23 cellular contexts compared by ENCODE assay signal in the genomic region with DNA sequence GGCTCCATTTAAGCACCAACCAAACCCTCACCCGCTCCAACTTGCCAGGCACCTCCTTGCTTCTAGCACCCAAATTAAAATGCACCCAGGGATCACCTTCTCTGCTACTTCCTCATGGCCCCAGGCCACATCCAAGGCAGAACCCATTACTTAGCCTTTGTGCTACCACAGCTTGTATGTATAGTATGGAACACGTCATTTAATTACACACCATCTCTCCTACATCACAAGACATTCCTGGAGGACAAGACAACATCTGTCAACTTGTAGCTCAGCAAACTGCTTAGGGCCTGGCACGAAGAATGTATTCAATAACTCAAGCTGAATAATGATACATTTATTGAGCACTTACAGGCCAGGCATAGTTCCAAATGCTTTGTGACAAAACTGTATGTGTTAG. TPM values are rescaled to one million over a fixed set of nuclear protein-coding genes. Genes with fewer than 3 reads are reported as not detected.
A peak's percentile ranks its signal among the peaks of the same experiment; 100 is the strongest.
DNase-seq lines count a peak whose midpoint lies in the region; ATAC-seq, FAIRE-seq and TF ChIP-seq lines count a peak whose summit lies in the region.
"Had no signal": no experiment of that assay in that cellular context is flagged by ENCODE, and none has a peak within 500 bp of the region (broad histone marks: within the 10 kb centered on the region; RNA-seq: fewer than 3 reads in every experiment).

No MANE protein-coding gene starts in this region.

- H3K27ac Mint-ChIP-seq in central memory CD8-positive, alpha-beta T cell (ENCODE audit: low read depth): peak overlapping the region; percentile 1

- peaks cover 60% of the 10 kb centered on the region for H3K4me1 ChIP-seq in A673 (ENCODE audit: insufficient read depth, low read length, poor library complexity, severe bottlenecking)
- H3K4me1 ChIP-seq: A549, BE2C, Peyer's patch had no signal

- H3K27me3 ChIP-seq in A673 (replicated peaks; ENCODE audit: insufficient read depth, low read depth, low read length, poor library complexity): no peaks in the 10 kb centered on the region
- H3K27me3 ChIP-seq: BE2C, Peyer's patch had no signal

- intact Hi-C loops in A673 (cut with micrococcal nuclease; ENCODE audit: unreplicated experiment): no loop called here

- CTCF ChIA-PET in A673 (lab: Charles Lee): no interaction called here

- no peak for FAIRE-seq in GM12892 (lab: Jason Lieb, UNC)
- FAIRE-seq: A549, GM12878, H1 had no signal

- peaks cover 8% of the 10 kb centered on the region for H3K36me3 Mint-ChIP-seq in central memory CD8-positive, alpha-beta T cell (ENCODE audit: insufficient read depth)

- no peak overlapping the region for H3K4me3 ChIP-seq in A673 (ENCODE audit: low read depth, low read length, poor library complexity, severe bottlenecking)
- H3K4me3 ChIP-seq: A549, GM12878, Peyer's patch had no signal

- peaks cover 51% of the 10 kb centered on the region for H3K4me1 Mint-ChIP-seq in central memory CD8-positive, alpha-beta T cell

- H3K27ac ChIP-seq in A673 (ENCODE audit: low read depth, low read length, poor library complexity, severe bottlenecking): peak overlapping the region; percentile 95
- H3K27ac ChIP-seq: A549, Peyer's patch had no signal

- TF ChIP-seq POLR2A in GM12892 (IDR thresholded peaks at IDR 0.05; ENCODE audit: low read depth, low read length): no peak

- POLR2A ChIA-PET in A673 (lab: Charles Lee; ENCODE audit: low non-redundant PET): no interaction called here

- BruUV-seq in A673 (replicated peaks; lab: Mats Ljungman, UMichigan): no TSS peak

- peaks cover 5% of the 10 kb centered on the region for H3K36me3 ChIP-seq in A673 (ENCODE audit: insufficient read depth, low read length, poor library complexity, severe bottlenecking)
- H3K36me3 ChIP-seq: BE2C had no signal

- H3K9me3 ChIP-seq in A673 (ENCODE audit: low read depth, low read length, poor library complexity, severe bottlenecking): no peaks in the 10 kb centered on the region
- H3K9me3 ChIP-seq: A549, BE2C, Peyer's patch had no signal

- ATAC-seq in central memory CD8-positive, alpha-beta T cell (replicated peaks; ENCODE audit: extremely low read depth, poor library complexity, severe bottlenecking): no peak
- no peak for ATAC-seq in HG03439 (IDR thresholded peaks at IDR 0.05; ENCODE audit: unreplicated experiment)
- ATAC-seq: A549, GM12878, HCT116 had no signal

- no peaks in the 10 kb centered on the region for H3K9me3 Mint-ChIP-seq in central memory CD8-positive, alpha-beta T cell

- no peak for TF ChIP-seq CTCF in A673 (conservative IDR thresholded peaks at IDR 0.05; ENCODE audit: low read depth, low read length)

- DNase-seq in A673 (ENCODE audit: low spot score) (no peak), NCI-H69 (lab: John Stamatoyannopoulos, UW) (peak; percentile 90), foreskin melanocyte (peak; percentile 71), GM12892 (ENCODE audit: insufficient read length) (no peak), NCI-H774 (lab: John Stamatoyannopoulos, UW) (no peak)
- DNase-seq in central memory CD8-positive, alpha-beta T cell (ENCODE audit: low spot score in 2 of 2): no peak
- no peak for DNase-seq in activated T-cell treated with anti-CD3 and anti-CD28 coated beads, Interleukin-2, amount 50 U/mL, for 1 hour
- DNase-seq: BE2C, COR-L47, DND-41, IMR-90, MV-4-11, NCI-H1105 treated with DMSO at 0.1 percent for 48 hours, NCI-H2029 treated with DMSO at 0.1 percent for 48 hours, NCI-H226, NCI-H510A treated with DMSO at 0.1 percent for 48 hours, NCI-H82, Peyer's patch had no signal

- H3K27me3 Mint-ChIP-seq in central memory CD8-positive, alpha-beta T cell: no peaks in the 10 kb centered on the region

- no peak overlapping the region for H3K4me3 Mint-ChIP-seq in central memory CD8-positive, alpha-beta T cell

RNA-seq across cellular contexts. Expression of a gene that starts 23.3 kb away (rescaled TPM):
- total RNA-seq in A673 (2021): 94.7 and 95.2 TPM in 2 replicates
- 18.0 TPM for polyA plus RNA-seq in GM12892 (2012; ENCODE audit: missing spikeins)

RNA-seq across cellular contexts. Expression of a gene that starts 23.4 kb away (rescaled TPM):
- 47.4 and 57.3 TPM in 2 replicates for total RNA-seq in A673 (2021)
- 72.4 TPM for polyA plus RNA-seq in GM12892 (2012; ENCODE audit: missing spikeins)

Comparison
In these comparisons a context has a peak if more than half of its experiments do, and no peak if none do; other contexts are left out.
1. DNase-seq: peak in NCI-H69 (single experiment) and foreskin melanocyte (single experiment); none in A673 (single experiment), central memory CD8-positive, alpha-beta T cell (0 of 2), activated T-cell treated with anti-CD3 and anti-CD28 coated beads, Interleukin-2, amount 50 U/mL, for 1 hour (single experiment), GM12892 (single experiment) and NCI-H774 (single experiment).